8 cellular contexts compared by ENCODE assay signal in genomic region chr11:33835143-33835878, GRCh38. TPM values are rescaled to one million over a fixed set of nuclear protein-coding genes. Genes with fewer than 3 reads are reported as not detected.
DNase-seq lines count a peak whose midpoint lies in the region; FAIRE-seq and TF ChIP-seq lines count a peak whose summit lies in the region.

No MANE protein-coding gene starts in this region.

- intact Hi-C loops in prostate gland (cut with DNase I) = no loop called here

- no peak for TF ChIP-seq POLR2A in prostate gland (IDR thresholded peaks at IDR 0.05)

- WGBS in small intestine, 3 donors = 20 to 27% (median 21%) methylated on average over 5 of the region's 5 CpGs
- WGBS in prostate gland = 7% methylated on average over 5 of the region's 5 CpGs

- H3K4me3 ChIP-seq in small intestine (ENCODE audit: low read depth in 1 of 2, low read length in 2 of 2) (no peak overlapping the region), prostate gland (no peak overlapping the region)

- no peak for FAIRE-seq in small intestine (lab: Jason Lieb, UNC)

- H3K9me3 ChIP-seq in small intestine (ENCODE audit: control insufficient read depth, low read depth) = no peaks in the 10 kb centered on the region
- H3K9me3 ChIP-seq in prostate gland = no peaks in the 10 kb centered on the region

- DNase-seq in NCI-H1105 treated with DMSO at 0.1 percent for 48 hours (lab: John Stamatoyannopoulos, UW) (peak; percentile 44), NCI-H1105 (lab: John Stamatoyannopoulos, UW) (no peak), NCI-H226 (peak; percentile 80), dermis microvascular lymphatic vessel endothelial cell (ENCODE audit: low read depth in 2 of 2) (peak; percentile 63 to 70), small intestine (peak; percentile 23), prostate gland (ENCODE audit: low spot score) (no peak), NCI-H774 (lab: John Stamatoyannopoulos, UW) (no peak)
- DNase-seq in activated CD4-positive, alpha-beta T cell treated with anti-CD3 and anti-CD28 coated beads for 1 hour = no peak

- no peaks in the 10 kb centered on the region for H3K4me1 ChIP-seq in small intestine (ENCODE audit: control insufficient read depth in 2 of 2, insufficient read depth in 1 of 2, low read depth in 1 of 2, low read length in 1 of 2)
- no peaks in the 10 kb centered on the region for H3K4me1 ChIP-seq in prostate gland (replicated peaks)

- H3K27me3 ChIP-seq in small intestine (ENCODE audit: control insufficient read depth in 2 of 2, insufficient read depth in 2 of 2, low read length in 2 of 2) (peaks cover 0 to 2% of the 10 kb centered on the region in 2 donors), prostate gland (replicated peaks; ENCODE audit: insufficient read depth) (no peaks in the 10 kb centered on the region)

- peak in 2 of 4 experiments; percentile 30 to 41 for TF ChIP-seq CTCF in prostate gland (IDR thresholded peaks at IDR 0.05)

- H3K27ac ChIP-seq in small intestine (ENCODE audit: low read depth in 1 of 2, low read length in 1 of 2) (no peak overlapping the region), prostate gland (no peak overlapping the region)

- H3K36me3 ChIP-seq in small intestine (ENCODE audit: control insufficient read depth in 2 of 2, insufficient read depth in 2 of 2, low read length in 2 of 2) = no peaks in the 10 kb centered on the region
- no peaks in the 10 kb centered on the region for H3K36me3 ChIP-seq in prostate gland

RNA-seq across cellular contexts. Expression of gene LMO2, which starts 56.6 kb away (rescaled TPM):
- total RNA-seq in dermis microvascular lymphatic vessel endothelial cell (47.6 and 50.8 TPM in 2 replicates), prostate gland (10 to 100 TPM; 11.4 to 25.0 TPM)
- 10 to 100 TPM in 1 of 3 donors, 1 to 10 TPM in 2; 2.5 to 27.5 (median 9.2) TPM for polyA plus RNA-seq in small intestine

Comparison
In these comparisons a context has a peak if more than half of its experiments do, and no peak if none do; other contexts are left out.
1. DNase-seq: peak in NCI-H1105 treated with DMSO at 0.1 percent for 48 hours (single experiment), NCI-H226 (single experiment), dermis microvascular lymphatic vessel endothelial cell (2 of 2) and small intestine (single experiment); none in NCI-H1105 (single experiment), prostate gland (single experiment), activated CD4-positive, alpha-beta T cell treated with anti-CD3 and anti-CD28 coated beads for 1 hour (single experiment) and NCI-H774 (single experiment).